10 cellular contexts compared by ENCODE assay signal in the genomic region with DNA sequence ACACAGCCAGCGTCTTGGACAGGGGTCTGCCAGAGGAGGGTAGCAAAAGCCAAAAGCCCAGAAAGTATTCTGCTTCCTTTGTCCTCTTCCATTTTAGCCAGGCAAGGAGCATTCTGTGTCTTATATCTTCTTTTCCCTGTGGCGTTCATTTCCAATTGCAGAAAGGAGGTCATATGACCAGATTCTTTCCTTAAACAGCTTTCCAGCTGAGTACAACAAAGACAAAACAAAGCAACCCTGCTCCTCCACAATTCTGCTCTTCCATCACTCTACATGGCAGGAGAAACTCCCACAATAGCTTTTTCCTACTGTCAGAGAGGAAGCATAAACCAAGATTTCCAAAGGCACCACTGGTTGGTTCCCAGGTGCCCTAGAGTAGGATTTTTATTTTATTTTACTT. TPM values are rescaled to one million over a fixed set of nuclear protein-coding genes. Genes with fewer than 3 reads are reported as not detected.
DNase-seq lines count a peak whose midpoint lies in the region; ATAC-seq and TF ChIP-seq lines count a peak whose summit lies in the region.
"Had no signal": no experiment of that assay in that cellular context is flagged by ENCODE, and none has a peak within 500 bp of the region (broad histone marks: within the 10 kb centered on the region; RNA-seq: fewer than 3 reads in every experiment).

No MANE protein-coding gene starts in this region.

- intact Hi-C loops in heart right ventricle (cut with DNase I) (loop anchor here in 1 of 10 donors (5.0 kb wide), 1 partner anchor 32 kb away; the partner anchor contains the start of gene MCL1), cardiac septum (cut with DNase I) (loop anchor here (10.0 kb wide), 1 partner anchor 245 kb away; the partner anchor contains the start of gene RPRD2), colonic mucosa (cut with DNase I) (no loop called here), upper lobe of right lung (cut with DNase I) (no loop called here)

- 30 to 34% methylated on average over 2 of the region's 2 CpGs for WGBS in heart right ventricle, 2 donors
- 65 to 68% methylated on average over 2 of the region's 2 CpGs for WGBS in mesodermal cell (ENCODE audit: insufficient coverage in 2 of 2), 2 experiments

- H3K4me1 ChIP-seq in heart right ventricle, result peaks cover 9 to 68% (median 54%) of the 10 kb centered on the region in 9 donors
- peaks cover 24% of the 10 kb centered on the region for H3K4me1 ChIP-seq in colonic mucosa
- H3K4me1 ChIP-seq in mesodermal cell (ENCODE audit: control insufficient read depth, insufficient read depth, low read length, poor library complexity, severe bottlenecking), result peaks cover 51% of the 10 kb centered on the region
- peaks cover 56% of the 10 kb centered on the region for H3K4me1 ChIP-seq in upper lobe of right lung

- H3K9ac ChIP-seq in colonic mucosa (ENCODE audit: low read depth in 2 of 2, low read length in 2 of 2), result no peak overlapping the region

- H3K9me3 ChIP-seq in heart right ventricle (no peaks in the 10 kb centered on the region), colonic mucosa (no peaks in the 10 kb centered on the region), mesodermal cell (ENCODE audit: control insufficient read depth, low read length) (no peaks in the 10 kb centered on the region), upper lobe of right lung (no peaks in the 10 kb centered on the region)

- H3K4me3 ChIP-seq in heart right ventricle, result no peak overlapping the region
- no peak overlapping the region for H3K4me3 ChIP-seq in colonic mucosa
- no peak overlapping the region for H3K4me3 ChIP-seq in mesodermal cell (ENCODE audit: extremely low read depth, insufficient read depth, low read length, poor library complexity, severe bottlenecking)
- no peak overlapping the region for H3K4me3 ChIP-seq in upper lobe of right lung

- H3K27ac ChIP-seq in heart right ventricle (peak overlapping the region; percentile 7 to 96 (median 84)), colonic mucosa (peak overlapping the region; percentile 91), mesodermal cell (ENCODE audit: low read depth, low read length, severe bottlenecking) (peak overlapping the region; percentile 53), upper lobe of right lung (peak overlapping the region; percentile 92)

- no peak for ATAC-seq in heart right ventricle
- no peak for ATAC-seq in upper lobe of right lung
- no peak for ATAC-seq in GM18870 (IDR thresholded peaks at IDR 0.05; ENCODE audit: unreplicated experiment)

- no peak for DNase-seq in heart right ventricle
- DNase-seq in cardiac septum (ENCODE audit: low spot score), result no peak
- DNase-seq in colonic mucosa, result no peak
- no peak for DNase-seq in upper lobe of right lung
- no peak for DNase-seq in cortex of kidney (lab: John Stamatoyannopoulos, UW)
- DNase-seq in NCI-H146 treated with DMSO at 0.1 percent for 48 hours (lab: John Stamatoyannopoulos, UW; ENCODE audit: unreplicated experiment), result no peak
- DNase-seq: C1 segment of cervical spinal cord, NCI-H187 treated with DMSO at 0.1 percent for 48 hours had no signal

- H3K27me3 ChIP-seq in heart right ventricle (no peaks in the 10 kb centered on the region), colonic mucosa (no peaks in the 10 kb centered on the region), upper lobe of right lung (no peaks in the 10 kb centered on the region)

- H3K36me3 ChIP-seq in heart right ventricle (peaks cover 0 to 10% (median 0%) of the 10 kb centered on the region in 9 donors), colonic mucosa (no peaks in the 10 kb centered on the region), mesodermal cell (ENCODE audit: control insufficient read depth, insufficient read depth, low read length) (peaks cover 16% of the 10 kb centered on the region), upper lobe of right lung (no peaks in the 10 kb centered on the region)

- no peak for TF ChIP-seq CTCF in heart right ventricle (IDR thresholded peaks at IDR 0.05)
- TF ChIP-seq CTCF in colonic mucosa (IDR thresholded peaks at IDR 0.05), result no peak
- TF ChIP-seq CTCF in upper lobe of right lung (IDR thresholded peaks at IDR 0.05), result no peak

RNA-seq across cellular contexts. Expression of gene ENSA, which starts 19.7 kb away (rescaled TPM):
- total RNA-seq in heart right ventricle (100 to 1,000 TPM; 115 to 148 (median 132) TPM), cardiac septum (141 TPM), colonic mucosa (100 to 1,000 TPM; 199 to 227 TPM), upper lobe of right lung (188 TPM)
- polyA plus RNA-seq in heart right ventricle, result 10 to 100 TPM; 66.7 to 92.6 TPM
- polyA plus RNA-seq in mesodermal cell (2013, experiment 1 of 2), result 98.5 TPM
- 102 TPM for polyA plus RNA-seq in mesodermal cell (2013, experiment 2 of 2)

RNA-seq across cellular contexts. Expression of gene MCL1, which starts 30.3 kb away (rescaled TPM):
- total RNA-seq in heart right ventricle (100 to 1,000 TPM in 8 of 10 donors, 10 to 100 TPM in 2; 76.4 to 155 (median 122) TPM), cardiac septum (145 TPM), colonic mucosa (100 to 1,000 TPM; 151 to 285 TPM), upper lobe of right lung (325 TPM)
- 10 to 100 TPM; 54.3 to 77.7 TPM for polyA plus RNA-seq in heart right ventricle
- polyA plus RNA-seq in mesodermal cell (2013, experiment 1 of 2), result 150 TPM
- polyA plus RNA-seq in mesodermal cell (2013, experiment 2 of 2), result 143 TPM
